In the genomic region with DNA sequence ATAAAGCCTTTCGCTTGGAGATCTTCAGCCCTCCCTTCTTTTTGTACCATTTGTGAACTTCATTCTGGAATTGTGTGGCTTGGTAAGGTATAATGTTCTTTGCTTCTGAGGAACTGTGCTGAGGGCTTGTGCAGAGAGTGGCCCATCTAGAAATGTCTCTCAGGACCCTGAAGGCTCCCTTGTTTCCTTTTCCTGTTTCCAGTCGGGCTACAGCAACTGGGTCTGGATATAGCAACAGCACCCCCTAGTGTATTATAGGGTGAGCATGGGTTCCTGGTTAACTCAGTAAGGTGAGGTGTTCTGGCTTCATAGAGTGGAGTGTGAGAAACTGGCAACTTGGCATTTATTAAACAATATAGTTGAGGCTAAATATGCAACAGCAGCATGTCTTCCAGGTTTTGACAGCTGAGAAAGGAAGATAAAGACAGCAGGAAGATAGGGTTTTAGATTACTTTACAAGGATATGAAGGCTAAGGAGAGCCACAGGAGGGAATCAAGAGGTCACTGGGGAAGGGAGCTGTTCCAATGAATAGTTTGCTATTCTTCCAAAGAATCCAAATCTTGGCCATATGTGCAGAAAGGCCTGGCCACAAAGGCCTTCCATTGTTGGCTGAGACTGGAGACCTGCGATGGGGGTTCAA, we compare ENCODE assay signal across 9 cellular contexts. TPM values are rescaled to one million over a fixed set of nuclear protein-coding genes. Genes with fewer than 3 reads are reported as not detected.
DNase-seq lines count a peak whose midpoint lies in the region; ATAC-seq and FAIRE-seq lines count a peak whose summit lies in the region.
"Had no signal": no experiment of that assay in that cellular context is flagged by ENCODE, and none has a peak within 500 bp of the region (broad histone marks: within the 10 kb centered on the region; RNA-seq: fewer than 3 reads in every experiment).

No MANE protein-coding gene starts in this region.

- no peaks in the 10 kb centered on the region for H3K27me3 ChIP-seq in CD4-positive, alpha-beta memory T cell (ENCODE audit: insufficient read depth, low read length)
- H3K27me3 ChIP-seq in effector memory CD4-positive, alpha-beta T cell (replicated peaks; ENCODE audit: control insufficient read depth, insufficient read depth, low read length, poor library complexity, severe bottlenecking): no peaks in the 10 kb centered on the region

- H3K27me3 Mint-ChIP-seq in CD4-positive, alpha-beta memory T cell: no peaks in the 10 kb centered on the region
- H3K27me3 Mint-ChIP-seq in memory B cell: no peaks in the 10 kb centered on the region

- H3K27ac ChIP-seq in CD4-positive, alpha-beta memory T cell (ENCODE audit: low read depth, low read length): no peak overlapping the region
- no peak overlapping the region for H3K27ac ChIP-seq in effector memory CD4-positive, alpha-beta T cell (ENCODE audit: insufficient read depth, low read length, poor library complexity, severe bottlenecking)

- H3K27ac Mint-ChIP-seq in CD4-positive, alpha-beta memory T cell: no peak overlapping the region
- no peak overlapping the region for H3K27ac Mint-ChIP-seq in memory B cell

- H3K4me3 ChIP-seq in CD4-positive, alpha-beta memory T cell (ENCODE audit: low read length in 2 of 2): no peak overlapping the region
- no peak overlapping the region for H3K4me3 ChIP-seq in effector memory CD4-positive, alpha-beta T cell (ENCODE audit: insufficient read depth, low read depth, low read length, poor library complexity, severe bottlenecking)

- no peaks in the 10 kb centered on the region for H3K36me3 Mint-ChIP-seq in CD4-positive, alpha-beta memory T cell
- H3K36me3 Mint-ChIP-seq in memory B cell: no peaks in the 10 kb centered on the region

- H3K4me1 Mint-ChIP-seq in CD4-positive, alpha-beta memory T cell: no peaks in the 10 kb centered on the region
- H3K4me1 Mint-ChIP-seq in memory B cell: no peaks in the 10 kb centered on the region

- no peak overlapping the region for H3K4me3 Mint-ChIP-seq in CD4-positive, alpha-beta memory T cell
- H3K4me3 Mint-ChIP-seq in memory B cell: no peak overlapping the region

- peak; percentile 80 for FAIRE-seq in GM19239 (lab: Jason Lieb, UNC)

- CTCF ChIA-PET in CD4-positive, alpha-beta memory T cell (lab: Charles Lee; ENCODE audit: partially characterized antibody): interaction anchor here (0.7 to 11.7 kb wide), 23 partner anchors 8 to 749 kb away, joined by 3 to 347 read pairs (median 5); partner anchors contain the start of genes ARHGAP5 and RNU6-8

- no peaks in the 10 kb centered on the region for H3K9me3 ChIP-seq in CD4-positive, alpha-beta memory T cell (ENCODE audit: control insufficient read depth in 1 of 2, low read length in 2 of 2)
- H3K9me3 ChIP-seq in effector memory CD4-positive, alpha-beta T cell (ENCODE audit: control insufficient read depth, low read length): no peaks in the 10 kb centered on the region

- POLR2A ChIA-PET in CD4-positive, alpha-beta memory T cell (lab: Charles Lee; ENCODE audit: partially characterized antibody): interaction anchor here (0.7 to 2.0 kb wide), 3 partner anchors 49 to 179 kb away, joined by 3 to 10 read pairs (median 4); no protein-coding TSS in a partner anchor

- H3K4me1 ChIP-seq in CD4-positive, alpha-beta memory T cell (ENCODE audit: insufficient read depth, low read length): peaks cover 3% of the 10 kb centered on the region
- H3K4me1 ChIP-seq in effector memory CD4-positive, alpha-beta T cell (ENCODE audit: control insufficient read depth, insufficient read depth, low read length, poor library complexity, severe bottlenecking): no peaks in the 10 kb centered on the region

- ATAC-seq in HG03442 (IDR thresholded peaks at IDR 0.05; ENCODE audit: unreplicated experiment): peak; percentile 82
- peak; percentile 84 for ATAC-seq in memory B cell (ENCODE audit: low read depth)

- no peaks in the 10 kb centered on the region for H3K36me3 ChIP-seq in CD4-positive, alpha-beta memory T cell (ENCODE audit: insufficient read depth, low read length)
- no peaks in the 10 kb centered on the region for H3K36me3 ChIP-seq in effector memory CD4-positive, alpha-beta T cell (ENCODE audit: control insufficient read depth, insufficient read depth, low read length)

- DNase-seq in CD4-positive, alpha-beta memory T cell: peak; percentile 65 to 70 (median 69)
- DNase-seq in GM19239 (ENCODE audit: insufficient read length, low spot score) (peak; percentile 46), NCI-H446 (lab: John Stamatoyannopoulos, UW) (peak; percentile 84 to 92), memory B cell (ENCODE audit: low spot score in 2 of 2) (peak; percentile 29 to 62)
- peak; percentile 55 for DNase-seq in activated CD4-positive, alpha-beta T cell treated with anti-CD3 and anti-CD28 coated beads for 48 hours
- peak; percentile 4 to 26 (median 8) for DNase-seq in effector memory CD4-positive, alpha-beta T cell
- DNase-seq in stimulated activated naive CD4-positive, alpha-beta T cell treated with Interleukin-2 at 50 U/mL for 16 hours (lab: John Stamatoyannopoulos, UW): peak; percentile 11

- no peaks in the 10 kb centered on the region for H3K9me3 Mint-ChIP-seq in CD4-positive, alpha-beta memory T cell
- no peaks in the 10 kb centered on the region for H3K9me3 Mint-ChIP-seq in memory B cell

- intact Hi-C loops in CD4-positive, alpha-beta memory T cell (cut with micrococcal nuclease): loop anchor here (1.0 to 5.0 kb wide), 6 partner anchors 49 to 795 kb away; partner anchors contain the start of genes DTD2, NUBPL and RNU6-8

RNA-seq across cellular contexts. Expression of gene RNU6-8, which starts 49.1 kb away (rescaled TPM):
- not detected for total RNA-seq in CD4-positive, alpha-beta memory T cell
- polyA plus RNA-seq in CD4-positive, alpha-beta memory T cell: not detected
- total RNA-seq: activated CD8-positive, alpha-beta memory T cell treated with anti-CD3 and anti-CD28 coated beads for 36 hours had no signal

RNA-seq across cellular contexts. Expression of gene RNU6-7, which starts 50.3 kb away (rescaled TPM):
- total RNA-seq in CD4-positive, alpha-beta memory T cell: not detected
- polyA plus RNA-seq in CD4-positive, alpha-beta memory T cell: not detected
- total RNA-seq: activated CD8-positive, alpha-beta memory T cell treated with anti-CD3 and anti-CD28 coated beads for 36 hours had no signal

Comparison
In these comparisons a context has a peak if more than half of its experiments do, and no peak if none do; other contexts are left out.
1. DNase-seq: peak in every context shown above with its lines; median percentile 88 in NCI-H446; 69 in CD4-positive, alpha-beta memory T cell; 55 in activated CD4-positive, alpha-beta T cell treated with anti-CD3 and anti-CD28 coated beads for 48 hours; 46 in GM19239; 46 in memory B cell; 11 in stimulated activated naive CD4-positive, alpha-beta T cell treated with Interleukin-2 at 50 U/mL for 16 hours; 8 in effector memory CD4-positive, alpha-beta T cell.